8 cellular contexts compared by ENCODE assay signal in the genomic region with DNA sequence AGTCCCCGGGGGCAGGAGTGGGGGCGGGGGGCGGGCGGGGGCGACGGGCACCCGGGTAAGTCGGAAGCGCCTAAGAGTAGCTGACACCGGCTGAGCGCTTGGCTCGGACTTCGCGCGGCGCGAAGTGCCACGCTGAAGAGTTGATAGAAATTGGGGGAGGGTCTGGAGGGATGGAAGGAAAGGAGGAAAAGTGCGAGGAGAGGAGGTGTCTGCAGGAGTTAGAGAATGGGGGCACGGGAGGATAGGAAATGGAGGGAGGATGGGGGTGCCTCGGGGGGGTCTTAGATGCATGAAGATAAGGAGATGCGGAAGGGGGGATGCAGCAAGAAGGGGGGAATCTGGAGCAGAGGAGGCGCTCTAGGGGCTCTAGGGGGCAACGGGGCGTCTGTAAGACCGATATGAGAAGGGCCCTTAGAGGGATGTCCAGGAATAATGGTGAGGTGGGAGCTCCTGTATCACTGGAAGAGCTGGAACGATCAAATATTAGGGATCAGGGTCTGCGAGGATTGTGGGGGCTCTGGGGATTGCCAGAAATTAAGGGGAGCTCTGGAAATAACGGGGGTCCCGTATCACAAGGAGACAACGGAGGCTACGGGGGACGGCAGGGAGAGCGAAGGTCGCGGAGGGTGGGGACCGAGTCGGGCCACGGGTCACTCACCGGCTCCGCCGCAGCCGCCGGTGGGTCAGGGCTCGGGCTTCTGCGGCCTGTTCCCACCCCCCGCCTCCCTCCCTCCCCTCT. TPM values are rescaled to one million over a fixed set of nuclear protein-coding genes. Genes with fewer than 3 reads are reported as not detected.
DNase-seq lines count a peak whose midpoint lies in the region; ATAC-seq and TF ChIP-seq lines count a peak whose summit lies in the region.

A gene with protein sequence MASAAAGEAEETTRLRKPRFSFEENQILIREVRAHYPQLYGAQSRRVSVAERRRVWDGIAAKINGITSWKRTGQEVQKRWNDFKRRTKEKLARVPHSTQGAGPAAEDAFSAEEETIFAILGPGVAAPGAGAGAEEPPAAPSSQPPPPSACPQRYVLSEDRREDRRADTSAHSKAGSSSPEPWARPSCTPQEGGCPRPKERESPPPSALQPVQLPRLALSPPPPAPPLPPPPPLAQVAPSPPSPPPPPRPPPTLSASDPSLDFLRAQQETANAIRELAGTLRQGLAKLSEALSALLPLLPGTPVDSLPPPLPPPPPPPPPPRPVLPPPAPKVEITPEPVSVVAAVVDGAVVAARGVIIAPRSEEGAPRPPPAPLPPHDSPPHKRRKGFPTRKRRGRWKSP (minus strand): TSS at position 702 of the 739 bp plus-strand sequence. CDS start 840 bp downstream, outside the sequence.

- H3K4me3 ChIP-seq in heart left ventricle (peak within 1 kb of the TSS; percentile 52 to 84 (median 77)), gastrocnemius medialis (peak within 1 kb of the TSS; percentile 73 to 87 (median 79))

- H3K27me3 Mint-ChIP-seq in activated CD4-positive, alpha-beta memory T cell treated with anti-CD3 and anti-CD28 coated beads, Interleukin-2, amount 10 ng/mL, durations not matched to agents 7 days and 5 days: no peaks in the 10 kb centered on the region

- POLR2A ChIA-PET in activated CD4-positive, alpha-beta memory T cell treated with anti-CD3 and anti-CD28 coated beads, Interleukin-2, amount 10 ng/mL, durations not matched to agents 7 days and 5 days (lab: Charles Lee): interaction anchor here (1.2 to 4.0 kb wide), 9 partner anchors 10 to 94 kb away, joined by 3 to 34 read pairs (median 12); a partner anchor contains a TSS

- peak; percentile 11 for DNase-seq in stimulated activated CD4-positive, alpha-beta T cell treated with anti-CD3 and anti-CD28 coated beads, Interleukin-4, amount 100 ng/mL, for 1 hour
- no peak for DNase-seq in stimulated activated CD4-positive, alpha-beta T cell treated with anti-CD3 and anti-CD28 coated beads, Interleukin-2, amount 100 ng/mL, for 24 hours
- no peak for DNase-seq in activated CD4-positive, alpha-beta memory T cell treated with anti-CD3 and anti-CD28 coated beads, Interleukin-2, amount 10 ng/mL, durations not matched to agents 7 days and 5 days
- DNase-seq in heart left ventricle (no peak), gastrocnemius medialis (no peak), foreskin melanocyte (no peak), NCI-H524 treated with DMSO at 0.1 percent for 48 hours (lab: John Stamatoyannopoulos, UW) (no peak)

- H3K9me3 Mint-ChIP-seq in activated CD4-positive, alpha-beta memory T cell treated with anti-CD3 and anti-CD28 coated beads, Interleukin-2, amount 10 ng/mL, durations not matched to agents 7 days and 5 days: no peaks in the 10 kb centered on the region

- no peak for TF ChIP-seq POLR2A in heart left ventricle (IDR thresholded peaks at IDR 0.05)
- peak in 1 of 2 donors; percentile 16 for TF ChIP-seq POLR2A in gastrocnemius medialis (IDR thresholded peaks at IDR 0.05)

- WGBS in heart left ventricle, 4 donors: 0 to 1% (median 1%) methylated on average over 39 to 47 of the region's 47 CpGs

- CTCF ChIA-PET in activated CD4-positive, alpha-beta memory T cell treated with anti-CD3 and anti-CD28 coated beads, Interleukin-2, amount 10 ng/mL, durations not matched to agents 7 days and 5 days (lab: Charles Lee): interaction anchor here (0.7 to 2.9 kb wide), 14 partner anchors 13 to 256 kb away, joined by 3 to 17 read pairs (median 7); a partner anchor contains a TSS

- H3K9me3 ChIP-seq in heart left ventricle: no peaks in the 10 kb centered on the region
- H3K9me3 ChIP-seq in gastrocnemius medialis: no peaks in the 10 kb centered on the region

- no peak for ATAC-seq in heart left ventricle
- peak in 1 of 2 donors; percentile 13 for ATAC-seq in gastrocnemius medialis
- no peak for ATAC-seq in GM21528 (IDR thresholded peaks at IDR 0.05; ENCODE audit: low FRiP score, unreplicated experiment)

- peaks cover 26% of the 10 kb centered on the region for H3K4me1 Mint-ChIP-seq in activated CD4-positive, alpha-beta memory T cell treated with anti-CD3 and anti-CD28 coated beads, Interleukin-2, amount 10 ng/mL, durations not matched to agents 7 days and 5 days

- peak within 1 kb of the TSS; percentile 82 for H3K27ac Mint-ChIP-seq in activated CD4-positive, alpha-beta memory T cell treated with anti-CD3 and anti-CD28 coated beads, Interleukin-2, amount 10 ng/mL, durations not matched to agents 7 days and 5 days

- in situ Hi-C loops in gastrocnemius medialis (cut with MboI; ENCODE audit: low sequenced_read_pairs in 4 of 4): no loop called here

- intact Hi-C loops in heart left ventricle (cut with DNase I): loop anchor here in 3 of 10 donors (2.0 to 5.0 kb wide), 5 partner anchors 15 to 115 kb away; a partner anchor contains a TSS
- intact Hi-C loops in gastrocnemius medialis (cut with DNase I; ENCODE audit: low total_unique reads): loop anchor here (1.0 to 10.0 kb wide), 5 partner anchors 16 to 1583 kb away; a partner anchor contains a TSS

- peaks cover 0 to 36% (median 21%) of the 10 kb centered on the region in 9 donors for H3K36me3 ChIP-seq in heart left ventricle
- H3K36me3 ChIP-seq in gastrocnemius medialis: peaks cover 0 to 25% of the 10 kb centered on the region in 2 donors

- no peaks in the 10 kb centered on the region for H3K27me3 ChIP-seq in heart left ventricle
- no peaks in the 10 kb centered on the region for H3K27me3 ChIP-seq in gastrocnemius medialis

- H3K36me3 Mint-ChIP-seq in activated CD4-positive, alpha-beta memory T cell treated with anti-CD3 and anti-CD28 coated beads, Interleukin-2, amount 10 ng/mL, durations not matched to agents 7 days and 5 days (ENCODE audit: low read depth): peaks cover 25% of the 10 kb centered on the region

- H3K27ac ChIP-seq in heart left ventricle (peak within 1 kb of the TSS; percentile 63 to 88 (median 79)), gastrocnemius medialis (peak within 1 kb of the TSS; percentile 76 to 86 (median 82))

- H3K4me3 Mint-ChIP-seq in activated CD4-positive, alpha-beta memory T cell treated with anti-CD3 and anti-CD28 coated beads, Interleukin-2, amount 10 ng/mL, durations not matched to agents 7 days and 5 days: peak within 1 kb of the TSS; percentile 98

- TF ChIP-seq CTCF in heart left ventricle (IDR thresholded peaks at IDR 0.05): no peak
- no peak for TF ChIP-seq CTCF in gastrocnemius medialis (IDR thresholded peaks at IDR 0.05 in 4 of 5, conservative IDR thresholded peaks at IDR 0.05 in 1 of 5)

- H3K4me1 ChIP-seq in heart left ventricle (peaks cover 3 to 26% (median 16%) of the 10 kb centered on the region in 12 donors), gastrocnemius medialis (peaks cover 7 to 16% of the 10 kb centered on the region in 2 donors)

RNA-seq across cellular contexts. Expression of the gene that starts here (rescaled TPM):
- 10 to 100 TPM; 12.5 to 12.9 TPM for total RNA-seq in activated CD4-positive, alpha-beta memory T cell treated with anti-CD3 and anti-CD28 coated beads, Interleukin-2, amount 10 ng/mL, durations not matched to agents 7 days and 5 days
- 10 to 100 TPM in 5 of 9 donors, 1 to 10 TPM in 4; 8.3 to 16.0 (median 10.6) TPM for total RNA-seq in heart left ventricle
- 1 to 10 TPM; 7.9 to 8.7 TPM for polyA plus RNA-seq in heart left ventricle
- total RNA-seq in gastrocnemius medialis: 10 to 100 TPM in 1 of 4 donors, 1 to 10 TPM in 3; 5.9 to 12.4 (median 6.3) TPM
